ENCODE assay signal across 1 cellular context in genomic region chr6:1789092-1789491, GRCh38.
TF ChIP-seq lines count a peak whose summit lies in the region.

No MANE protein-coding gene starts in this region.

TF ChIP-seq in HepG2, 621 proteins besides CTCF, POLR2A, EP300 and RAD21:
- TF ChIP-seq ZBTB4 (CRISPR knock-in tag; IDR thresholded peaks at IDR 0.05; ENCODE audit: borderline replicate concordance) = no peak
- TF ChIP-seq ZNF652 (CRISPR knock-in tag; IDR thresholded peaks at IDR 0.05; ENCODE audit: borderline replicate concordance, low read depth) = no peak
- no peak for TF ChIP-seq ZNF709 (CRISPR knock-in tag; IDR thresholded peaks at IDR 0.05)
- TF ChIP-seq ZNF430 (CRISPR knock-in tag; IDR thresholded peaks at IDR 0.05) = no peak
- TF ChIP-seq PAX8 (CRISPR knock-in tag; IDR thresholded peaks at IDR 0.05; ENCODE audit: borderline replicate concordance) = no peak
- TF ChIP-seq HOXA5 (CRISPR knock-in tag; IDR thresholded peaks at IDR 0.05) = no peak
- TF ChIP-seq SCMH1 (CRISPR knock-in tag; IDR thresholded peaks at IDR 0.05; ENCODE audit: borderline replicate concordance) = no peak
- TF ChIP-seq RBM22 (optimal IDR thresholded peaks at IDR 0.05; ENCODE audit: low read length) = peak; percentile 80
